In genomic region chr3:181712190-181712504, GRCh38 we compare ENCODE assay signal across 8 cellular contexts. TPM values are rescaled to one million over a fixed set of nuclear protein-coding genes. Genes with fewer than 3 reads are reported as not detected.
DNase-seq lines count a peak whose midpoint lies in the region; ATAC-seq and TF ChIP-seq lines count a peak whose summit lies in the region.
"Had no signal": no experiment of that assay in that cellular context is flagged by ENCODE, and none has a peak within 500 bp of the region (broad histone marks: within the 10 kb centered on the region; RNA-seq: fewer than 3 reads in every experiment).

No MANE protein-coding gene starts in this region.

- no peaks in the 10 kb centered on the region for H3K27me3 ChIP-seq in HCT116 (ENCODE audit: insufficient read depth, low read length)
- no peaks in the 10 kb centered on the region for H3K27me3 ChIP-seq in SJCRH30
- H3K27me3 ChIP-seq in hepatocyte: peaks cover 90% of the 10 kb centered on the region
- peaks cover 95% of the 10 kb centered on the region for H3K27me3 ChIP-seq in CD4-positive, alpha-beta T cell (ENCODE audit: control insufficient read depth, insufficient read depth, low read length)

- H3K9me3 Mint-ChIP-seq in CD4-positive, alpha-beta T cell: peaks cover 12% of the 10 kb centered on the region

- peaks cover 11 to 16% of the 10 kb centered on the region in 2 experiments; a peak in 2 of 4 replicates for H3K4me1 ChIP-seq in HCT116 (ENCODE audit: control insufficient read depth in 1 of 2, insufficient read depth in 2 of 2, low read length in 2 of 2)
- H3K4me1 ChIP-seq in SJCRH30: peaks cover 4% of the 10 kb centered on the region; the same call in 1 of the 2 replicates
- H3K4me1 ChIP-seq in hepatocyte (ENCODE audit: insufficient read depth): peaks cover 18% of the 10 kb centered on the region

- no peak overlapping the region for H3K9ac ChIP-seq in HCT116 (ENCODE audit: low read length)

- no peaks in the 10 kb centered on the region for H4K20me1 ChIP-seq in HCT116 (ENCODE audit: insufficient read depth)
- H4K20me1 ChIP-seq in hepatocyte (ENCODE audit: insufficient read depth, poor library complexity, severe bottlenecking): no peaks in the 10 kb centered on the region

- TF ChIP-seq CTCF in HCT116 (IDR thresholded peaks at IDR 0.05 in 2 of 3, conservative IDR thresholded peaks at IDR 0.05 in 1 of 3; ENCODE audit: borderline replicate concordance in 1 of 3, insufficient read depth in 1 of 3, low read depth in 2 of 3, low read length in 2 of 3): no peak
- TF ChIP-seq CTCF in hepatocyte (IDR thresholded peaks at IDR 0.05; ENCODE audit: poor library complexity): no peak
- no peak for TF ChIP-seq CTCF in CD4-positive, alpha-beta T cell (IDR thresholded peaks at IDR 0.05)

- intact Hi-C loops in HCT116 (cut with micrococcal nuclease): no loop called here
- intact Hi-C loops in CD4-positive, alpha-beta T cell (cut with DNase I, micrococcal nuclease): no loop called here

- H3K79me2 ChIP-seq in HCT116 (ENCODE audit: insufficient read depth, low read length) (no peaks in the 10 kb centered on the region), hepatocyte (no peaks in the 10 kb centered on the region)

- TF ChIP-seq POLR2A in HCT116 (IDR thresholded peaks at IDR 0.05; ENCODE audit: borderline replicate concordance, extremely low read depth, insufficient read depth, insufficient read length): no peak

- H3K27ac Mint-ChIP-seq in CD4-positive, alpha-beta T cell: no peak overlapping the region

- no peak overlapping the region for H3K4me3 Mint-ChIP-seq in CD4-positive, alpha-beta T cell

- H3K27ac ChIP-seq in HCT116 (ENCODE audit: low read depth, low read length): no peak overlapping the region
- H3K27ac ChIP-seq in SJCRH30: peak overlapping the region; percentile 62
- no peak overlapping the region for H3K27ac ChIP-seq in hepatocyte
- no peak overlapping the region for H3K27ac ChIP-seq in CD4-positive, alpha-beta T cell (ENCODE audit: low read depth, low read length)
- H3K27ac ChIP-seq: VCaP had no signal

- CTCF ChIA-PET in HCT116 (lab: Charles Lee): no interaction called here
- CTCF ChIA-PET in CD4-positive, alpha-beta T cell (lab: Charles Lee): no interaction called here

- H3K36me3 Mint-ChIP-seq in CD4-positive, alpha-beta T cell (ENCODE audit: low read depth): no peaks in the 10 kb centered on the region

- POLR2A ChIA-PET in HCT116 (lab: Charles Lee): no interaction called here
- POLR2A ChIA-PET in CD4-positive, alpha-beta T cell (lab: Charles Lee): no interaction called here

- RAD21 ChIA-PET in HCT116 (lab: Charles Lee; ENCODE audit: low non-redundant PET in 1 of 2, low total read pairs in 2 of 2, uncharacterized antibody in 2 of 2, unreplicated experiment in 2 of 2): no interaction called here

- DNase-seq in HCT116 (ENCODE audit: low read depth, low spot score) (no peak), SJCRH30 (no peak), hepatocyte (ENCODE audit: low spot score) (no peak), skeletal muscle cell (ENCODE audit: low read depth) (no peak), NCI-H187 treated with DMSO at 0.1 percent for 48 hours (lab: John Stamatoyannopoulos, UW) (no peak)
- DNase-seq in CD4-positive, alpha-beta T cell: no peak

- H3K9me2 ChIP-seq in HCT116 (ENCODE audit: insufficient read depth) (no peaks in the 10 kb centered on the region), hepatocyte (replicated peaks; ENCODE audit: insufficient read depth) (no peaks in the 10 kb centered on the region)

- H3K36me3 ChIP-seq in HCT116 (ENCODE audit: control insufficient read depth in 1 of 2, insufficient read depth in 2 of 2, low read length in 2 of 2) (no peaks in the 10 kb centered on the region), SJCRH30 (no peaks in the 10 kb centered on the region), hepatocyte (replicated peaks; ENCODE audit: insufficient read depth, low read depth) (no peaks in the 10 kb centered on the region)

- H3K4me2 ChIP-seq in HCT116 (ENCODE audit: low read length): peak overlapping the region; percentile 73
- peak overlapping the region; percentile 75 for H3K4me2 ChIP-seq in hepatocyte

- no TSS peak for BruUV-seq in HCT116 (replicated peaks; lab: Mats Ljungman, UMichigan)

- no peak for TF ChIP-seq RAD21 in HCT116 (IDR thresholded peaks at IDR 0.05; ENCODE audit: low read depth)

- peak overlapping the region; percentile 88 for H2AFZ ChIP-seq in HCT116 (ENCODE audit: low read depth, low read length, poor library complexity, severe bottlenecking)
- peak overlapping the region; percentile 11 for H2AFZ ChIP-seq in hepatocyte

- peaks cover 49% of the 10 kb centered on the region for H3K27me3 Mint-ChIP-seq in CD4-positive, alpha-beta T cell

- H3K4me3 ChIP-seq in HCT116 (replicated peaks in 1 of 2; ENCODE audit: low read depth in 1 of 2, low read length in 2 of 2) (no peak overlapping the region), SJCRH30 (peak overlapping the region; percentile 66), hepatocyte (peak overlapping the region; percentile 9), skeletal muscle cell (ENCODE audit: low read depth, low read length) (peak overlapping the region; percentile 36)

- WGBS in hepatocyte (ENCODE audit: low lambda C conversion rate, missing lambda C conversion rate): under 1% methylated on average over 20 of the region's 41 CpGs

- peaks cover 11% of the 10 kb centered on the region for H3K4me1 Mint-ChIP-seq in CD4-positive, alpha-beta T cell (ENCODE audit: low read depth)

- ATAC-seq in HCT116 (no peak), HG02852 (IDR thresholded peaks at IDR 0.05; ENCODE audit: unreplicated experiment) (no peak)
- no peak for ATAC-seq in CD4-positive, alpha-beta T cell (ENCODE audit: poor library complexity)

- H3K9me3 ChIP-seq in HCT116 (ENCODE audit: control insufficient read depth in 1 of 2, insufficient read depth in 1 of 2, low read depth in 1 of 2, low read length in 2 of 2) (no peaks in the 10 kb centered on the region), SJCRH30 (replicated peaks) (no peaks in the 10 kb centered on the region), hepatocyte (ENCODE audit: low read depth) (no peaks in the 10 kb centered on the region)
- peaks cover 25% of the 10 kb centered on the region for H3K9me3 ChIP-seq in CD4-positive, alpha-beta T cell (ENCODE audit: control insufficient read depth, low read length)

TF ChIP-seq in HCT116, 20 proteins besides CTCF, POLR2A, EP300 and RAD21:
- TF ChIP-seq TCF7L2 (IDR thresholded peaks at IDR 0.05; ENCODE audit: borderline replicate concordance, extremely low read depth, insufficient read depth, insufficient read length) (no peak), ELF1 (IDR thresholded peaks at IDR 0.05; ENCODE audit: borderline replicate concordance, low read depth) (no peak), FOSL1 (IDR thresholded peaks at IDR 0.05; ENCODE audit: low read depth) (no peak), CBX3 (IDR thresholded peaks at IDR 0.05; ENCODE audit: low read depth) (no peak), CEBPB (IDR thresholded peaks at IDR 0.05; ENCODE audit: low read depth) (no peak), JUND (IDR thresholded peaks at IDR 0.05) (no peak), ZNF274 (IDR thresholded peaks at IDR 0.05; ENCODE audit: low read depth, low read length) (no peak)
- TF ChIP-seq, protein P1, sequence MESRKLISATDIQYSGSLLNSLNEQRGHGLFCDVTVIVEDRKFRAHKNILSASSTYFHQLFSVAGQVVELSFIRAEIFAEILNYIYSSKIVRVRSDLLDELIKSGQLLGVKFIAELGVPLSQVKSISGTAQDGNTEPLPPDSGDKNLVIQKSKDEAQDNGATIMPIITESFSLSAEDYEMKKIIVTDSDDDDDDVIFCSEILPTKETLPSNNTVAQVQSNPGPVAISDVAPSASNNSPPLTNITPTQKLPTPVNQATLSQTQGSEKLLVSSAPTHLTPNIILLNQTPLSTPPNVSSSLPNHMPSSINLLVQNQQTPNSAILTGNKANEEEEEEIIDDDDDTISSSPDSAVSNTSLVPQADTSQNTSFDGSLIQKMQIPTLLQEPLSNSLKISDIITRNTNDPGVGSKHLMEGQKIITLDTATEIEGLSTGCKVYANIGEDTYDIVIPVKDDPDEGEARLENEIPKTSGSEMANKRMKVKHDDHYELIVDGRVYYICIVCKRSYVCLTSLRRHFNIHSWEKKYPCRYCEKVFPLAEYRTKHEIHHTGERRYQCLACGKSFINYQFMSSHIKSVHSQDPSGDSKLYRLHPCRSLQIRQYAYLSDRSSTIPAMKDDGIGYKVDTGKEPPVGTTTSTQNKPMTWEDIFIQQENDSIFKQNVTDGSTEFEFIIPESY (IDR thresholded peaks at IDR 0.05; ENCODE audit: extremely low read depth, insufficient replicate concordance, low read length): no peak
- TF ChIP-seq, protein P2, sequence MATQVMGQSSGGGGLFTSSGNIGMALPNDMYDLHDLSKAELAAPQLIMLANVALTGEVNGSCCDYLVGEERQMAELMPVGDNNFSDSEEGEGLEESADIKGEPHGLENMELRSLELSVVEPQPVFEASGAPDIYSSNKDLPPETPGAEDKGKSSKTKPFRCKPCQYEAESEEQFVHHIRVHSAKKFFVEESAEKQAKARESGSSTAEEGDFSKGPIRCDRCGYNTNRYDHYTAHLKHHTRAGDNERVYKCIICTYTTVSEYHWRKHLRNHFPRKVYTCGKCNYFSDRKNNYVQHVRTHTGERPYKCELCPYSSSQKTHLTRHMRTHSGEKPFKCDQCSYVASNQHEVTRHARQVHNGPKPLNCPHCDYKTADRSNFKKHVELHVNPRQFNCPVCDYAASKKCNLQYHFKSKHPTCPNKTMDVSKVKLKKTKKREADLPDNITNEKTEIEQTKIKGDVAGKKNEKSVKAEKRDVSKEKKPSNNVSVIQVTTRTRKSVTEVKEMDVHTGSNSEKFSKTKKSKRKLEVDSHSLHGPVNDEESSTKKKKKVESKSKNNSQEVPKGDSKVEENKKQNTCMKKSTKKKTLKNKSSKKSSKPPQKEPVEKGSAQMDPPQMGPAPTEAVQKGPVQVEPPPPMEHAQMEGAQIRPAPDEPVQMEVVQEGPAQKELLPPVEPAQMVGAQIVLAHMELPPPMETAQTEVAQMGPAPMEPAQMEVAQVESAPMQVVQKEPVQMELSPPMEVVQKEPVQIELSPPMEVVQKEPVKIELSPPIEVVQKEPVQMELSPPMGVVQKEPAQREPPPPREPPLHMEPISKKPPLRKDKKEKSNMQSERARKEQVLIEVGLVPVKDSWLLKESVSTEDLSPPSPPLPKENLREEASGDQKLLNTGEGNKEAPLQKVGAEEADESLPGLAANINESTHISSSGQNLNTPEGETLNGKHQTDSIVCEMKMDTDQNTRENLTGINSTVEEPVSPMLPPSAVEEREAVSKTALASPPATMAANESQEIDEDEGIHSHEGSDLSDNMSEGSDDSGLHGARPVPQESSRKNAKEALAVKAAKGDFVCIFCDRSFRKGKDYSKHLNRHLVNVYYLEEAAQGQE (IDR thresholded peaks at IDR 0.05; ENCODE audit: low read depth): no peak

RNA-seq across cellular contexts. Expression of gene SOX2, which starts 0.4 kb away (rescaled TPM):
- 0.15 TPM for total RNA-seq in HCT116 (2021; ENCODE audit: unreplicated experiment)
- not detected in 2 replicates for polyA plus RNA-seq in HCT116 (2012)
- 4.7 and 5.4 TPM in 2 replicates for total RNA-seq in SJCRH30 (2014; rRNA removed; shearing (Covaris generic))
- total RNA-seq in hepatocyte: 2.4 and 3.5 TPM in 2 replicates
- polyA plus RNA-seq in hepatocyte: 2.0 and 2.2 TPM in 2 replicates
- not detected for total RNA-seq in CD4-positive, alpha-beta T cell

Comparison
In these comparisons a context has a peak if more than half of its experiments do, and no peak if none do; other contexts are left out.
1. H3K4me3 ChIP-seq: peak in SJCRH30 (single experiment), hepatocyte (single experiment) and skeletal muscle cell (single experiment); none in HCT116 (0 of 2).